ENCODE assay signal across 8 cellular contexts in the genomic region with DNA sequence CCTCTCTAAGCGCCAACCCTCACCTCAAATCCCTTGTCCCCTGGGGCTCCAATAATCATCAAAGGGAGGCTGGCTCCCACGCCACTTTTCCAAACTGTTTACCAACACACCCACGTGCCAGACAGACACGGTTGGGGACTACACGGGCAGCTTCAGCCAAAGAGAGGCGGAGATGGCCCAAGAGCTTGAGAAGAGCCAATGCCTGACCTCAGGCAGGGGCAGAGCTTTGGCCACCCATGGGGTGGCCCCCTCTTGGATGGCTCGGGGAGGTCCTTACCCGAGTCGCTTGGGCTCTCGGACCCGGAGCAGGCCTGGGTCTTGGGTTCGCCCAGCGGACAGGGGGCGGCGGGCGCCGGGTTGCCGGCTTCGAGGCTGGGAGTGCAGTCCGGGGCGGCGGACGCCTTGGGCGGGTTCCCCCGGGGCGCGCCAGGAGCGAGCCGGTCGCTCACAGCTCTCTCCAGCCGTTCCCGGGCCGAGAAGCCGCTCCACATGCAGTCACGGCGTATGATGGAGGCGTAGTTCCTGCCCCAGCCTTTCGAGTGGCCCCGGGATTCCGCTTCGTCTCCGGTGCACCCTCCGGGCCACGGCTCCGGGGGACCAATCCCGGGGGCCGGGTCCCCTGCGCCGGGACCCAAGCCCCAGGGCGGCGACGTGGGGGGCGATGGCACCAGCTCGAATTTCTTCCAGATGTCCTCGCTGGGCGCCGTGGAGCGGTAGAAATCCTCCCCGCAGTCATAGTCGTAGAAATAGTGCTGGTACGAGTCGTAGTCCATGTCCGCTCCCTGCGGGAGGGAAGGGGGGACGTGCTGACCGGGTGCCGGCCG. TPM values are rescaled to one million over a fixed set of nuclear protein-coding genes. Genes with fewer than 3 reads are reported as not detected.
A peak's percentile ranks its signal among the peaks of the same experiment; 100 is the strongest.
DNase-seq lines count a peak whose midpoint lies in the region; ATAC-seq and TF ChIP-seq lines count a peak whose summit lies in the region.

No MANE protein-coding gene starts in this region.

- TF ChIP-seq POLR2A in Peyer's patch (IDR thresholded peaks at IDR 0.05), result no peak

- peak overlapping the region; percentile 82 for H3K4me3 ChIP-seq in BLaER1
- H3K4me3 ChIP-seq in Peyer's patch, result peak overlapping the region; percentile 45 to 91 (median 69)
- peak overlapping the region; percentile 50 for H3K4me3 ChIP-seq in mucosa of descending colon

- peaks cover 10% of the 10 kb centered on the region for H3K4me1 ChIP-seq in BLaER1
- peaks cover 0 to 26% (median 6%) of the 10 kb centered on the region in 4 donors for H3K4me1 ChIP-seq in Peyer's patch
- H3K4me1 ChIP-seq in mucosa of descending colon (ENCODE audit: low read depth), result peaks cover 24% of the 10 kb centered on the region

- H3K27ac ChIP-seq in BLaER1 (no peak overlapping the region), Peyer's patch (peak overlapping the region; percentile 1 to 95 (median 70))

- TF ChIP-seq CTCF in Peyer's patch (IDR thresholded peaks at IDR 0.05), result no peak
- TF ChIP-seq CTCF in mucosa of descending colon (IDR thresholded peaks at IDR 0.05), result no peak

- intact Hi-C loops in mucosa of descending colon (cut with DNase I, micrococcal nuclease), result loop anchor here in 1 of 2 donors (5.0 kb wide), 1 partner anchor 84 kb away; no protein-coding TSS in a partner anchor

- DNase-seq in Peyer's patch (peak in 2 of 3 donors; percentile 58 to 65), ecto neural progenitor cell (ENCODE audit: low spot score) (peak; percentile 71), mucosa of descending colon (peak; percentile 41 to 68 (median 57)), KG1 (lab: John Stamatoyannopoulos, UW) (no peak), middle frontal gyrus (ENCODE audit: extremely low spot score, low spot score) (no peak), DMS153 treated with DMSO at 0.1 percent for 48 hours (lab: John Stamatoyannopoulos, UW; ENCODE audit: unreplicated experiment) (no peak)

- peak overlapping the region; percentile 70 for H3K9ac ChIP-seq in BLaER1

- H3K27me3 ChIP-seq in BLaER1 (peaks cover 72% of the 10 kb centered on the region), Peyer's patch (peaks cover 0 to 6% of the 10 kb centered on the region in 2 donors)

- H3K36me3 ChIP-seq in BLaER1 (no peaks in the 10 kb centered on the region), Peyer's patch (no peaks in the 10 kb centered on the region), mucosa of descending colon (ENCODE audit: low read depth) (no peaks in the 10 kb centered on the region)

- H3K9me3 ChIP-seq in BLaER1 (no peaks in the 10 kb centered on the region), Peyer's patch (no peaks in the 10 kb centered on the region), mucosa of descending colon (no peaks in the 10 kb centered on the region)

- ATAC-seq in GM21825 (IDR thresholded peaks at IDR 0.05; ENCODE audit: unreplicated experiment), result peak; percentile 12
- ATAC-seq in mucosa of descending colon, result peak; percentile 36

- peak overlapping the region; percentile 97 for H3K4me2 ChIP-seq in BLaER1

- H4K20me1 ChIP-seq in BLaER1, result peaks cover 10% of the 10 kb centered on the region; the same call in 1 of the 2 replicates

RNA-seq across cellular contexts. Expression of gene MYCL, which starts 0.8 kb away (rescaled TPM):
- total RNA-seq in Peyer's patch (10 to 100 TPM in 3 of 4 donors, 1 to 10 TPM in 1; 9.9 to 28.4 (median 14.0) TPM), mucosa of descending colon (10 to 100 TPM in 1 of 3 donors, 1 to 10 TPM in 2; 4.2 to 17.2 (median 9.4) TPM)

RNA-seq across cellular contexts. Expression of gene TRIT1, which starts 17.6 kb away (rescaled TPM):
- total RNA-seq in Peyer's patch, result 10 to 100 TPM; 13.7 to 52.0 (median 18.1) TPM
- 10 to 100 TPM; 15.5 to 20.7 (median 19.3) TPM for total RNA-seq in mucosa of descending colon

RNA-seq across cellular contexts. Expression of gene MFSD2A, which starts 54.1 kb away (rescaled TPM):
- total RNA-seq in Peyer's patch, result 100 to 1,000 TPM in 2 of 4 donors, 10 to 100 TPM in 1, 1 to 10 TPM in 1; 6.6 to 239 (median 132) TPM
- total RNA-seq in mucosa of descending colon, result 10 to 100 TPM; 11.3 to 29.6 (median 24.4) TPM

Comparison
In these comparisons a context has a peak if more than half of its experiments do, and no peak if none do; other contexts are left out.
1. DNase-seq: peak in Peyer's patch (2 of 3), ecto neural progenitor cell (single experiment) and mucosa of descending colon (3 of 3); none in KG1 (single experiment), middle frontal gyrus (single experiment) and DMS153 treated with DMSO at 0.1 percent for 48 hours (single experiment).
2. Peak in every context shown above with its lines, with median percentiles within 50 percentile points of each other: H3K4me3 ChIP-seq.